8 cellular contexts compared by ENCODE assay signal in genomic region chr9:19410195-19410503, GRCh38. TPM values are rescaled to one million over a fixed set of nuclear protein-coding genes. Genes with fewer than 3 reads are reported as not detected.
DNase-seq lines count a peak whose midpoint lies in the region; ATAC-seq and TF ChIP-seq lines count a peak whose summit lies in the region.

No MANE protein-coding gene starts in this region.

- H3K4me1 ChIP-seq in DND-41 (ENCODE audit: insufficient read depth, low read length): peaks cover 20% of the 10 kb centered on the region
- peaks cover 30% of the 10 kb centered on the region for H3K4me1 ChIP-seq in Loucy (ENCODE audit: insufficient read depth, low read length, poor library complexity, severe bottlenecking)
- H3K4me1 ChIP-seq in endocrine pancreas (ENCODE audit: control insufficient read depth, insufficient read depth, low read length): no peaks in the 10 kb centered on the region
- H3K4me1 ChIP-seq in neural progenitor cell: peaks cover 7% of the 10 kb centered on the region

- H3K9ac ChIP-seq in DND-41 (ENCODE audit: low read depth, low read length) (peak overlapping the region; percentile 64; the same call in 1 of the 2 replicates), Loucy (ENCODE audit: low read depth, low read length, poor library complexity, severe bottlenecking) (peak overlapping the region; percentile 96), endocrine pancreas (ENCODE audit: control insufficient read depth, insufficient read depth, low read length) (peak overlapping the region; percentile 36), neural progenitor cell (no peak overlapping the region)

- H3K9me3 ChIP-seq in DND-41 (ENCODE audit: insufficient read depth, low read length, severe bottlenecking) (no peaks in the 10 kb centered on the region), Loucy (ENCODE audit: insufficient read depth, low read depth, low read length) (no peaks in the 10 kb centered on the region), endocrine pancreas (ENCODE audit: control insufficient read depth, low read length) (no peaks in the 10 kb centered on the region), neural progenitor cell (ENCODE audit: low read depth) (no peaks in the 10 kb centered on the region)

- H3K4me1 Mint-ChIP-seq in neural progenitor cell: peaks cover 11% of the 10 kb centered on the region

- H3K9me3 Mint-ChIP-seq in neural progenitor cell: peaks cover 2% of the 10 kb centered on the region

- H3K36me3 ChIP-seq in DND-41 (ENCODE audit: insufficient read depth, low read length): no peaks in the 10 kb centered on the region
- H3K36me3 ChIP-seq in Loucy (ENCODE audit: insufficient read depth, low read length): no peaks in the 10 kb centered on the region
- no peaks in the 10 kb centered on the region for H3K36me3 ChIP-seq in endocrine pancreas (ENCODE audit: control insufficient read depth, insufficient read depth, low read length)
- H3K36me3 ChIP-seq in neural progenitor cell: no peaks in the 10 kb centered on the region

- no peaks in the 10 kb centered on the region for H3K9me2 ChIP-seq in Loucy (replicated peaks; ENCODE audit: low read depth, low read length)

- H3K27me3 Mint-ChIP-seq in neural progenitor cell (ENCODE audit: insufficient read depth, low read depth): peaks cover 9% of the 10 kb centered on the region

- H4K20me1 ChIP-seq in DND-41 (ENCODE audit: insufficient read depth, low read length): no peaks in the 10 kb centered on the region
- H4K20me1 ChIP-seq in Loucy (ENCODE audit: insufficient read depth, low read length, poor library complexity, severe bottlenecking): no peaks in the 10 kb centered on the region
- H4K20me1 ChIP-seq in neural progenitor cell (ENCODE audit: low read depth): no peaks in the 10 kb centered on the region

- H3K4me2 ChIP-seq in DND-41 (ENCODE audit: insufficient read depth, low read length) (peak overlapping the region; percentile 92), Loucy (ENCODE audit: low read depth, low read length, poor library complexity, severe bottlenecking) (peak overlapping the region; percentile 99), neural progenitor cell (peak overlapping the region; percentile 87)

- no peak for ATAC-seq in DND-41 (ENCODE audit: insufficient read depth, low read depth)
- no peak for ATAC-seq in HG03280 (IDR thresholded peaks at IDR 0.05; ENCODE audit: unreplicated experiment)
- no peak for ATAC-seq in activated CD4-positive, CD25-positive, alpha-beta regulatory T cell treated with anti-CD3 and anti-CD28 coated beads, Interleukin-2, amount 50 U/mL, for 24 hours

- H3K36me3 Mint-ChIP-seq in neural progenitor cell: no peaks in the 10 kb centered on the region

- H3F3A ChIP-seq in Loucy (ENCODE audit: low read depth) (no peaks in the 10 kb centered on the region), neural progenitor cell (ENCODE audit: low read depth) (peaks cover 26% of the 10 kb centered on the region)

- H3K27me3 ChIP-seq in DND-41 (ENCODE audit: insufficient read depth, low read length, poor library complexity): no peaks in the 10 kb centered on the region
- H3K27me3 ChIP-seq in Loucy (ENCODE audit: insufficient read depth, low read length, poor library complexity, severe bottlenecking): peaks cover 5% of the 10 kb centered on the region
- no peaks in the 10 kb centered on the region for H3K27me3 ChIP-seq in endocrine pancreas (ENCODE audit: control insufficient read depth, insufficient read depth, low read length)
- H3K27me3 ChIP-seq in neural progenitor cell: peaks cover 12% of the 10 kb centered on the region

- H2AFZ ChIP-seq in DND-41 (ENCODE audit: low read depth, low read length) (no peak overlapping the region), Loucy (ENCODE audit: low read length) (no peak overlapping the region), neural progenitor cell (replicated peaks) (no peak overlapping the region)

- TF ChIP-seq CTCF in DND-41 (IDR thresholded peaks at IDR 0.05; ENCODE audit: borderline replicate concordance, extremely low read depth, low read length, poor library complexity, severe bottlenecking): no peak
- no peak for TF ChIP-seq CTCF in Loucy (conservative IDR thresholded peaks at IDR 0.05; ENCODE audit: low read length)
- no peak for TF ChIP-seq CTCF in neural progenitor cell (IDR thresholded peaks at IDR 0.05)

- peak overlapping the region; percentile 94 for H3K4me3 Mint-ChIP-seq in neural progenitor cell

- H3K4me3 ChIP-seq in DND-41 (ENCODE audit: low read depth in 1 of 2, low read length in 2 of 2): peak overlapping the region in 1 of 2 experiments; percentile 81; a peak in 2 of 4 replicates
- H3K4me3 ChIP-seq in Loucy (ENCODE audit: low read length, poor library complexity, severe bottlenecking): peak overlapping the region; percentile 99
- H3K4me3 ChIP-seq in endocrine pancreas (ENCODE audit: control insufficient read depth, insufficient read depth, low read length): peak overlapping the region; percentile 79
- peak overlapping the region; percentile 67 for H3K4me3 ChIP-seq in neural progenitor cell

- DNase-seq in DND-41 (no peak), neural progenitor cell (ENCODE audit: low spot score) (no peak), NCI-H2081 (lab: John Stamatoyannopoulos, UW) (no peak), DMS79 treated with DMSO at 0.1 percent for 48 hours (lab: John Stamatoyannopoulos, UW) (no peak)

- H3K27ac Mint-ChIP-seq in neural progenitor cell: no peak overlapping the region

- H3K79me2 ChIP-seq in DND-41 (ENCODE audit: insufficient read depth, low read length): no peaks in the 10 kb centered on the region
- H3K79me2 ChIP-seq in Loucy (ENCODE audit: insufficient read depth, low read length): peaks cover 16% of the 10 kb centered on the region; the same call in 1 of the 2 replicates
- H3K79me2 ChIP-seq in neural progenitor cell (ENCODE audit: low read depth): peaks cover 25% of the 10 kb centered on the region

- H3K27ac ChIP-seq in DND-41 (ENCODE audit: low read length): no peak overlapping the region
- H3K27ac ChIP-seq in neural progenitor cell: no peak overlapping the region

RNA-seq across cellular contexts. Expression of gene ACER2, which starts 1.3 kb away (rescaled TPM):
- 5.6 and 8.1 TPM in 2 replicates for total RNA-seq in neural progenitor cell (ENCODE audit: low replicate concordance)

RNA-seq across cellular contexts. Expression of gene RPS6, which starts 30.1 kb away (rescaled TPM):
- 2,264 and 3,753 TPM in 2 replicates for total RNA-seq in neural progenitor cell (ENCODE audit: low replicate concordance)
